Comparison of ENCODE assay signal across 8 cellular contexts in the genomic region with DNA sequence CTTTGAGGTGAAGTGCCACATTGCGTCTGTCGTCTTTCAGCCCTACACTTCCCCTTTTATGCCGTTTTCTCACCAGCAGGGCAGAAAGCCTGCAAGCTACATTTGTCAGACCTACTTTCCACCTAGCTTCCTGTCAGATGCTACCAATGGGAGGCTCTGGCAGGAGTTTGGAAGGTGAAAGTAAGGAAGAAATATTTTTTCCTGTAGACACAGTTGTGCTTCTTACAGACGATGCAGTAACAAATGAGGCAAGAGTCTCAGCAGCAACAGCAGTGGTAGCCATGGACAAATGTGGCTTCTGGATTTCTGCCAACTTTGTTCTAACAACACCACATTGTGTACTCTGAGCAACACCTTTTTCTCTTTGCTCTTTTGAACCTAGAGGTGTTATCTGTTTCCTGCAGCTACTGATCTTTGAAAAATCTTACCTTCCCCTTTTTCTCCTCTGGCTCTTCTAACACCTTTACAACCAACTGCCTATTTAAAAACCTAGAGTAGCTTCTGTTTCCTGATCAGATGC.
DNase-seq lines count a peak whose midpoint lies in the region; ATAC-seq, FAIRE-seq and TF ChIP-seq lines count a peak whose summit lies in the region.

No MANE protein-coding gene starts in this region.

- no peak for TF ChIP-seq CTCF in bronchial epithelial cell (IDR thresholded peaks at IDR 0.05; ENCODE audit: insufficient read depth, low read length, severe bottlenecking)

- DNase-seq in NCI-H1417 (lab: John Stamatoyannopoulos, UW) (peak in 2 of 3 experiments; percentile 2 to 14), NCI-H1417 treated with DMSO at 0.1 percent for 48 hours (lab: John Stamatoyannopoulos, UW) (no peak), OCI-M1 (lab: John Stamatoyannopoulos, UW) (peak; percentile 74), bronchial epithelial cell (ENCODE audit: low read depth) (peak; percentile 23), HK-2 (ENCODE audit: unreplicated experiment) (no peak), C1 segment of cervical spinal cord (lab: John Stamatoyannopoulos, UW) (no peak)
- DNase-seq in stimulated activated naive CD4-positive, alpha-beta T cell treated with Interleukin-2 at 50 U/mL for 16 hours (lab: John Stamatoyannopoulos, UW), result peak; percentile 9

- no peak overlapping the region for H3K4me3 ChIP-seq in bronchial epithelial cell (ENCODE audit: low read depth, low read length)

- peak; percentile 75 for ATAC-seq in HG03025 (IDR thresholded peaks at IDR 0.05; ENCODE audit: low FRiP score, unreplicated experiment)

- no peaks in the 10 kb centered on the region for H3K36me3 ChIP-seq in bronchial epithelial cell (ENCODE audit: control insufficient read depth, insufficient read depth, low read length)

- no peaks in the 10 kb centered on the region for H3K27me3 ChIP-seq in bronchial epithelial cell (ENCODE audit: control insufficient read depth, insufficient read depth, low read length)

- FAIRE-seq in bronchial epithelial cell (lab: Jason Lieb, UNC), result no peak

Comparison
In these comparisons a context has a peak if more than half of its experiments do, and no peak if none do; other contexts are left out.
1. DNase-seq: peak in NCI-H1417 (2 of 3), OCI-M1 (single experiment), bronchial epithelial cell (single experiment) and stimulated activated naive CD4-positive, alpha-beta T cell treated with Interleukin-2 at 50 U/mL for 16 hours (single experiment); none in NCI-H1417 treated with DMSO at 0.1 percent for 48 hours (single experiment), HK-2 (single experiment) and C1 segment of cervical spinal cord (0 of 14).